In genomic region chr10:69321865-69322264, GRCh38 we compare ENCODE assay signal across 13 cellular contexts. TPM values are rescaled to one million over a fixed set of nuclear protein-coding genes. Genes with fewer than 3 reads are reported as not detected.
DNase-seq lines count a peak whose midpoint lies in the region; ATAC-seq and TF ChIP-seq lines count a peak whose summit lies in the region.
"Had no signal": no experiment of that assay in that cellular context is flagged by ENCODE, and none has a peak within 500 bp of the region (broad histone marks: within the 10 kb centered on the region; RNA-seq: fewer than 3 reads in every experiment).

No MANE protein-coding gene starts in this region.

- no peaks in the 10 kb centered on the region for H3K27me3 ChIP-seq in RWPE2 (ENCODE audit: insufficient read depth, poor library complexity, severe bottlenecking)
- H3K27me3 ChIP-seq in H7 (ENCODE audit: control insufficient read depth, insufficient read depth, low read length): no peaks in the 10 kb centered on the region
- H3K27me3 ChIP-seq in testis: no peaks in the 10 kb centered on the region

- peak overlapping the region; percentile 84 for H3K27ac ChIP-seq in RWPE2 (ENCODE audit: poor library complexity, severe bottlenecking)
- H3K27ac ChIP-seq in epithelial cell of prostate: peak overlapping the region; percentile 18
- no peak overlapping the region for H3K27ac ChIP-seq in testis

- TF ChIP-seq POLR2A in testis (IDR thresholded peaks at IDR 0.05): no peak

- H3K36me3 Mint-ChIP-seq in T-helper 2 cell treated with Interferon-gamma antibody and Interleukin-4, amounts not matched to agents 5 μg/mL and 100 μg/mL, for 36 hours (ENCODE audit: low read depth): peaks cover 22% of the 10 kb centered on the region
- H3K36me3 Mint-ChIP-seq: stimulated activated memory B cell treated with anti-CD40 and anti-IgM and Interleukin-4, amounts not matched to agents 10 μg/mL and 1 μg/mL and 100 μg/mL, for 72 hours had no signal

- intact Hi-C loops in testis (cut with DNase I; ENCODE audit: low total_unique reads): no loop called here

- WGBS in testis, 2 donors: 62 to 71% methylated on average over 5 of the region's 5 CpGs

- peak overlapping the region; percentile 97 for H3K4me3 Mint-ChIP-seq in T-helper 2 cell treated with Interferon-gamma antibody and Interleukin-4, amounts not matched to agents 5 μg/mL and 100 μg/mL, for 36 hours
- H3K4me3 Mint-ChIP-seq: stimulated activated memory B cell treated with anti-CD40 and anti-IgM and Interleukin-4, amounts not matched to agents 10 μg/mL and 1 μg/mL and 100 μg/mL, for 72 hours had no signal

- DNase-seq in T-helper 2 cell treated with Interferon-gamma antibody and Interleukin-4, amounts not matched to agents 5 μg/mL and 100 μg/mL, for 36 hours (ENCODE audit: low spot score): no peak
- DNase-seq in T-helper 2 cell (no peak), RWPE2 (ENCODE audit: low spot score) (no peak), epithelial cell of prostate (ENCODE audit: low read depth, low spot score) (no peak), pulmonary artery endothelial cell (ENCODE audit: low read depth, low spot score) (peak; percentile 59), H7 (no peak), testis (no peak)
- DNase-seq: ACHN, EL, NCI-H1436, nucleus accumbens had no signal

- H3K27ac Mint-ChIP-seq in T-helper 2 cell treated with Interferon-gamma antibody and Interleukin-4, amounts not matched to agents 5 μg/mL and 100 μg/mL, for 36 hours: no peak overlapping the region
- H3K27ac Mint-ChIP-seq: stimulated activated memory B cell treated with anti-CD40 and anti-IgM and Interleukin-4, amounts not matched to agents 10 μg/mL and 1 μg/mL and 100 μg/mL, for 72 hours had no signal

- H3K9me3 Mint-ChIP-seq in T-helper 2 cell treated with Interferon-gamma antibody and Interleukin-4, amounts not matched to agents 5 μg/mL and 100 μg/mL, for 36 hours: no peaks in the 10 kb centered on the region
- H3K9me3 Mint-ChIP-seq: stimulated activated memory B cell treated with anti-CD40 and anti-IgM and Interleukin-4, amounts not matched to agents 10 μg/mL and 1 μg/mL and 100 μg/mL, for 72 hours had no signal

- ATAC-seq in RWPE2 (ENCODE audit: low read depth) (no peak), GM21576 (IDR thresholded peaks at IDR 0.05; ENCODE audit: unreplicated experiment) (no peak)
- ATAC-seq: stimulated activated memory B cell treated with anti-CD40 and anti-IgM and Interleukin-4, amounts not matched to agents 10 μg/mL and 1 μg/mL and 100 μg/mL, for 72 hours had no signal

- peaks cover 48% of the 10 kb centered on the region for H3K4me1 Mint-ChIP-seq in T-helper 2 cell treated with Interferon-gamma antibody and Interleukin-4, amounts not matched to agents 5 μg/mL and 100 μg/mL, for 36 hours (ENCODE audit: low read depth)

- H3K4me1 ChIP-seq in RWPE2 (ENCODE audit: insufficient read depth, poor library complexity, severe bottlenecking): peaks cover 49% of the 10 kb centered on the region
- peaks cover 8% of the 10 kb centered on the region for H3K4me1 ChIP-seq in testis

- H3K9me3 ChIP-seq in RWPE2 (ENCODE audit: severe bottlenecking): no peaks in the 10 kb centered on the region
- no peaks in the 10 kb centered on the region for H3K9me3 ChIP-seq in testis

- no peak overlapping the region for H3K4me3 ChIP-seq in RWPE2 (ENCODE audit: severe bottlenecking)
- H3K4me3 ChIP-seq in H7 (ENCODE audit: insufficient read depth, low read depth, low read length): no peak overlapping the region
- no peak overlapping the region for H3K4me3 ChIP-seq in testis

- no peak for TF ChIP-seq CTCF in RWPE2 (IDR thresholded peaks at IDR 0.05; ENCODE audit: poor library complexity, severe bottlenecking)
- TF ChIP-seq CTCF in testis (IDR thresholded peaks at IDR 0.05): no peak

- H3K36me3 ChIP-seq in RWPE2 (ENCODE audit: low read depth) (peaks cover 7% of the 10 kb centered on the region; the same call in 1 of the 2 replicates), H7 (replicated peaks; ENCODE audit: control insufficient read depth, insufficient read depth, low read length) (no peaks in the 10 kb centered on the region), testis (ENCODE audit: low read depth, missing control alignments) (no peaks in the 10 kb centered on the region)

- no peaks in the 10 kb centered on the region for H3K27me3 Mint-ChIP-seq in T-helper 2 cell treated with Interferon-gamma antibody and Interleukin-4, amounts not matched to agents 5 μg/mL and 100 μg/mL, for 36 hours (ENCODE audit: low read depth)
- H3K27me3 Mint-ChIP-seq: stimulated activated memory B cell treated with anti-CD40 and anti-IgM and Interleukin-4, amounts not matched to agents 10 μg/mL and 1 μg/mL and 100 μg/mL, for 72 hours had no signal

RNA-seq across cellular contexts. Expression of gene HK1, which starts 43.6 kb away (rescaled TPM):
- total RNA-seq in pulmonary artery endothelial cell: 157 and 201 TPM in 2 replicates
- 110 and 114 TPM in 2 replicates for total RNA-seq in H7 (2014; rRNA removed; shearing (Covaris generic))
- total RNA-seq in testis: 100 to 1,000 TPM in 1 of 2 donors, 10 to 100 TPM in 1; 62.3 to 143 TPM
- polyA plus RNA-seq in testis (ENCODE audit: insufficient read depth, low read depth, low replicate concordance): 179 TPM

Comparison
In these comparisons a context has a peak if more than half of its experiments do, and no peak if none do; other contexts are left out.
1. H3K27ac ChIP-seq: peak in RWPE2 (single experiment) and epithelial cell of prostate (single experiment); none in testis (0 of 2).